In genomic region chr11:128482512-128483191, GRCh38 we compare ENCODE assay signal across 9 cellular contexts.
DNase-seq lines count a peak whose midpoint lies in the region; ATAC-seq and TF ChIP-seq lines count a peak whose summit lies in the region.
"Had no signal": no experiment of that assay in that cellular context is flagged by ENCODE, and none has a peak within 500 bp of the region (broad histone marks: within the 10 kb centered on the region; RNA-seq: fewer than 3 reads in every experiment).

No MANE protein-coding gene starts in this region.

- H3K4me1 ChIP-seq in esophagus squamous epithelium (peaks cover 0 to 63% (median 24%) of the 10 kb centered on the region in 3 donors), subcutaneous abdominal adipose tissue (ENCODE audit: control insufficient read depth in 5 of 5, insufficient read depth in 5 of 5, low read length in 5 of 5) (peaks cover 4 to 56% (median 53%) of the 10 kb centered on the region in 5 donors)

- H3K36me3 ChIP-seq in esophagus squamous epithelium (peaks cover 0 to 60% (median 7%) of the 10 kb centered on the region in 3 donors), subcutaneous abdominal adipose tissue (ENCODE audit: control insufficient read depth in 5 of 5, insufficient read depth in 5 of 5, low read length in 5 of 5) (peaks cover 13 to 64% (median 53%) of the 10 kb centered on the region in 5 donors)

- H3K4me3 ChIP-seq in esophagus squamous epithelium: peak overlapping the region in 2 of 4 donors; percentile 12 to 36
- peak overlapping the region in 3 of 5 donors; percentile 13 to 35 (median 16) for H3K4me3 ChIP-seq in subcutaneous abdominal adipose tissue (ENCODE audit: low read depth in 1 of 5, low read length in 5 of 5)

- DNase-seq in SIG-M5 treated with dmso at 0.1 percent for 504 hours (lab: John Stamatoyannopoulos, UW; ENCODE audit: unreplicated experiment) (peak; percentile 81), esophagus squamous epithelium (lab: John Stamatoyannopoulos, UW) (no peak), posterior cingulate gyrus (no peak), left lobe of liver (ENCODE audit: low spot score) (no peak)
- DNase-seq in stimulated activated CD4-positive, alpha-beta T cell treated with anti-CD3 and anti-CD28 coated beads, Interleukin-2, amount 100 ng/mL, for 48 hours: no peak

- no peak overlapping the region for H3K9ac ChIP-seq in subcutaneous abdominal adipose tissue (ENCODE audit: low read length in 5 of 5)

- intact Hi-C loops in esophagus squamous epithelium (cut with DNase I): no loop called here
- intact Hi-C loops in posterior cingulate gyrus (cut with DNase I): no loop called here

- TF ChIP-seq POLR2A in esophagus squamous epithelium (IDR thresholded peaks at IDR 0.05): peak in 1 of 4 donors; percentile 32

- no peak for TF ChIP-seq CTCF in esophagus squamous epithelium (IDR thresholded peaks at IDR 0.05)

- WGBS in esophagus squamous epithelium, 2 donors: 62 to 78% methylated on average over 7 to 10 of the region's 11 CpGs

- H3K27me3 ChIP-seq in esophagus squamous epithelium (no peaks in the 10 kb centered on the region), subcutaneous abdominal adipose tissue (ENCODE audit: control insufficient read depth in 5 of 5, insufficient read depth in 4 of 5, low read length in 5 of 5) (no peaks in the 10 kb centered on the region)

- ATAC-seq in GM18861 (IDR thresholded peaks at IDR 0.05; ENCODE audit: unreplicated experiment) (peak; percentile 35), HG02763 (IDR thresholded peaks at IDR 0.05; ENCODE audit: unreplicated experiment) (peak; percentile 40), left lobe of liver (no peak)

- H3K9me3 ChIP-seq in esophagus squamous epithelium (no peaks in the 10 kb centered on the region), subcutaneous abdominal adipose tissue (ENCODE audit: control insufficient read depth in 5 of 5, low read length in 5 of 5) (no peaks in the 10 kb centered on the region)

- H3K27ac ChIP-seq in esophagus squamous epithelium (peak overlapping the region; percentile 36 to 83 (median 72)), subcutaneous abdominal adipose tissue (ENCODE audit: low read depth, low read length) (peak overlapping the region; percentile 26)
- H3K27ac ChIP-seq: VCaP had no signal
